15 cellular contexts compared by ENCODE assay signal in genomic region chr2:99651930-99652670, GRCh38.
DNase-seq lines count a peak whose midpoint lies in the region; ATAC-seq and TF ChIP-seq lines count a peak whose summit lies in the region.
"Had no signal": no experiment of that assay in that cellular context is flagged by ENCODE, and none has a peak within 500 bp of the region (broad histone marks: within the 10 kb centered on the region; RNA-seq: fewer than 3 reads in every experiment).

No MANE protein-coding gene starts in this region.

- H3K4me3 Mint-ChIP-seq in memory B cell (no peak overlapping the region), immature natural killer cell (no peak overlapping the region)
- H3K4me3 Mint-ChIP-seq in activated CD8-positive, alpha-beta T cell treated with anti-CD3 and anti-CD28 coated beads, Interleukin-2, amount 10 ng/mL, durations not matched to agents 7 days and 5 days, result no peak overlapping the region
- H3K4me3 Mint-ChIP-seq: effector memory CD8-positive, alpha-beta T cell had no signal

- H3K36me3 Mint-ChIP-seq in memory B cell (peaks cover 59% of the 10 kb centered on the region), immature natural killer cell (no peaks in the 10 kb centered on the region)
- H3K36me3 Mint-ChIP-seq in activated CD8-positive, alpha-beta T cell treated with anti-CD3 and anti-CD28 coated beads, Interleukin-2, amount 10 ng/mL, durations not matched to agents 7 days and 5 days (ENCODE audit: low read depth), result no peaks in the 10 kb centered on the region

- no peak for TF ChIP-seq CTCF in tibial artery (IDR thresholded peaks at IDR 0.05)

- DNase-seq in A172 (ENCODE audit: low spot score) (peak; percentile 88), HK-2 (ENCODE audit: unreplicated experiment) (peak; percentile 9), amniotic epithelial cell (ENCODE audit: low read depth) (peak; percentile 54), memory B cell (ENCODE audit: low spot score in 2 of 2) (no peak), tibial artery (no peak), immature natural killer cell (no peak)
- no peak for DNase-seq in activated CD8-positive, alpha-beta T cell treated with anti-CD3 and anti-CD28 coated beads, Interleukin-2, amount 10 ng/mL, durations not matched to agents 7 days and 5 days
- DNase-seq: COR-L47; effector memory CD8-positive, alpha-beta T cell; KBM-7; NCI-H1105 treated with DMSO at 0.1 percent for 48 hours; NCI-H2227 treated with DMSO at 0.1 percent for 48 hours; stimulated activated CD4-positive, alpha-beta T cell treated with anti-CD3 and anti-CD28 coated beads, Interleukin-2, amount 100 ng/mL, for 24 hours; trophoblast cell had no signal

- H3K27ac ChIP-seq in tibial artery, result no peak overlapping the region

- peaks cover 4% of the 10 kb centered on the region for H3K4me1 Mint-ChIP-seq in memory B cell
- H3K4me1 Mint-ChIP-seq in activated CD8-positive, alpha-beta T cell treated with anti-CD3 and anti-CD28 coated beads, Interleukin-2, amount 10 ng/mL, durations not matched to agents 7 days and 5 days (ENCODE audit: low read depth), result no peaks in the 10 kb centered on the region
- no peaks in the 10 kb centered on the region for H3K4me1 Mint-ChIP-seq in immature natural killer cell

- H3K27ac Mint-ChIP-seq in memory B cell (peak overlapping the region; percentile 62), immature natural killer cell (no peak overlapping the region)
- H3K27ac Mint-ChIP-seq in activated CD8-positive, alpha-beta T cell treated with anti-CD3 and anti-CD28 coated beads, Interleukin-2, amount 10 ng/mL, durations not matched to agents 7 days and 5 days, result no peak overlapping the region
- H3K27ac Mint-ChIP-seq: effector memory CD8-positive, alpha-beta T cell had no signal

- H3K9me3 ChIP-seq in tibial artery, result no peaks in the 10 kb centered on the region

- no peaks in the 10 kb centered on the region for H3K27me3 ChIP-seq in tibial artery

- H3K27me3 Mint-ChIP-seq in memory B cell (no peaks in the 10 kb centered on the region), immature natural killer cell (ENCODE audit: low read depth in 3 of 3) (peaks cover 0 to 2% (median 0%) of the 10 kb centered on the region in 3 donors)
- H3K27me3 Mint-ChIP-seq in activated CD8-positive, alpha-beta T cell treated with anti-CD3 and anti-CD28 coated beads, Interleukin-2, amount 10 ng/mL, durations not matched to agents 7 days and 5 days (ENCODE audit: low read depth), result peaks cover 3% of the 10 kb centered on the region

- POLR2A ChIA-PET in activated CD8-positive, alpha-beta T cell treated with anti-CD3 and anti-CD28 coated beads, Interleukin-2, amount 10 ng/mL, durations not matched to agents 7 days and 5 days (lab: Charles Lee), result interaction anchor here (0.6 kb wide), 1 partner anchor 639 kb away, joined by 3 read pairs; no protein-coding TSS in a partner anchor

- H3K9me3 Mint-ChIP-seq in memory B cell (peaks cover 7% of the 10 kb centered on the region), immature natural killer cell (no peaks in the 10 kb centered on the region)
- H3K9me3 Mint-ChIP-seq in activated CD8-positive, alpha-beta T cell treated with anti-CD3 and anti-CD28 coated beads, Interleukin-2, amount 10 ng/mL, durations not matched to agents 7 days and 5 days (ENCODE audit: insufficient read depth), result no peaks in the 10 kb centered on the region
- H3K9me3 Mint-ChIP-seq: effector memory CD8-positive, alpha-beta T cell had no signal

- no peaks in the 10 kb centered on the region for H3K36me3 ChIP-seq in tibial artery

- intact Hi-C loops in tibial artery (cut with DNase I; ENCODE audit: low total_unique reads), result no loop called here

- H3K4me3 ChIP-seq in tibial artery, result no peak overlapping the region

- no peak for ATAC-seq in memory B cell (ENCODE audit: low read depth)
- no peak for ATAC-seq in activated CD8-positive, alpha-beta T cell treated with anti-CD3 and anti-CD28 coated beads, Interleukin-2, amount 10 ng/mL, durations not matched to agents 7 days and 5 days
- ATAC-seq in HG03280 (IDR thresholded peaks at IDR 0.05; ENCODE audit: unreplicated experiment), result no peak
- ATAC-seq: effector memory CD8-positive, alpha-beta T cell had no signal

- CTCF ChIA-PET in activated CD8-positive, alpha-beta T cell treated with anti-CD3 and anti-CD28 coated beads, Interleukin-2, amount 10 ng/mL, durations not matched to agents 7 days and 5 days (lab: Charles Lee), result no interaction called here

- H3K4me1 ChIP-seq in tibial artery, result peaks cover 0 to 31% (median 13%) of the 10 kb centered on the region in 4 donors

Comparison
In these comparisons a context has a peak if more than half of its experiments do, and no peak if none do; other contexts are left out.
1. DNase-seq: peak in A172 (single experiment), HK-2 (single experiment) and amniotic epithelial cell (single experiment); none in memory B cell (0 of 2), activated CD8-positive, alpha-beta T cell treated with anti-CD3 and anti-CD28 coated beads, Interleukin-2, amount 10 ng/mL, durations not matched to agents 7 days and 5 days (single experiment), tibial artery (0 of 2) and immature natural killer cell (0 of 3).